Comparison of ENCODE assay signal across 9 cellular contexts in the genomic region with DNA sequence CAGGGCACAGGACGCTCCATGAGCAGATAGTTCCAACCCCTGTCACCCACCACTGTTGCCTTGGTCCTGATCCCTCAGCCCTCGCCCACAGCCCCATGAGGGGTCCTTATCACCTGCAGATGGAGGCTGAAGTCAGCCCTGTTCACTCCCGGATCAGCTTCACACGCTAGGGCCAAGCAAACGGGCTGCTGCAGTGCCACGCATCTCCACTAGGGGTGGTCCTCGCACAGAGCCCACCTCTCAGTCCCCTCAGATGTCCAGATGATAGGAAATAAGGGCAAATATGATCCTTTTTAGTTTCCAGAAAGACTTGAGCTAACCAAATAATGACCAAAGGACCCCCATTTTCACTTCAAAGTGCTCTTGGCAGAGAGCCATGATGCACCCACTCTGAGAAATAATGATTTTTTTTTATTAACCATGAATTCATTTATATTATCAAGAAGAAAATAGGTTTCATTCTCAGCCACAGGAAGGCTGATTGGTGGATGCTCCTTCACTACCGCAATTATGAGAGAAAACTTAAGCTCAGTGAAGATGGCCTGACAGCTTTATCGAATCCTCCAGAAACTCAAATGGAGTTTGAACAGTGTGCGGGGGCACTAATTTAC.
DNase-seq lines count a peak whose midpoint lies in the region; ATAC-seq, FAIRE-seq and TF ChIP-seq lines count a peak whose summit lies in the region.
"Had no signal": no experiment of that assay in that cellular context is flagged by ENCODE, and none has a peak within 500 bp of the region (broad histone marks: within the 10 kb centered on the region; RNA-seq: fewer than 3 reads in every experiment).

No MANE protein-coding gene starts in this region.

- intact Hi-C loops in sigmoid colon (cut with DNase I), result no loop called here

- no peak overlapping the region for H3K27ac ChIP-seq in WERI-Rb-1
- H3K27ac ChIP-seq in keratinocyte (ENCODE audit: control insufficient read depth, insufficient read depth, low read length), result no peak overlapping the region
- H3K27ac ChIP-seq in sigmoid colon, result no peak overlapping the region

- no peaks in the 10 kb centered on the region for H3K4me1 Mint-ChIP-seq in effector memory CD8-positive, alpha-beta T cell (ENCODE audit: low read depth in 2 of 2)
- H3K4me1 Mint-ChIP-seq: stimulated activated effector memory CD8-positive, alpha-beta T cell treated with anti-CD3 and anti-CD28 coated beads, Interleukin-12 subunit alpha, Interleukin-12 subunit beta, amount 100 ng/mL, for 72 hours had no signal

- no peaks in the 10 kb centered on the region for H3K27me3 ChIP-seq in WERI-Rb-1 (ENCODE audit: insufficient read depth, low read depth, severe bottlenecking)
- H3K27me3 ChIP-seq in keratinocyte (ENCODE audit: control insufficient read depth, extremely low read depth, insufficient read depth, low read length), result peaks cover 4% of the 10 kb centered on the region
- H3K27me3 ChIP-seq in sigmoid colon, result no peaks in the 10 kb centered on the region

- no peaks in the 10 kb centered on the region for H3K9me3 ChIP-seq in WERI-Rb-1 (ENCODE audit: severe bottlenecking)
- H3K9me3 ChIP-seq in keratinocyte (ENCODE audit: control insufficient read depth, low read depth, low read length), result no peaks in the 10 kb centered on the region
- H3K9me3 ChIP-seq in sigmoid colon, result no peaks in the 10 kb centered on the region

- H3K36me3 Mint-ChIP-seq in effector memory CD8-positive, alpha-beta T cell (ENCODE audit: insufficient read depth), result no peaks in the 10 kb centered on the region
- H3K36me3 Mint-ChIP-seq: stimulated activated effector memory CD8-positive, alpha-beta T cell treated with anti-CD3 and anti-CD28 coated beads, Interleukin-12 subunit alpha, Interleukin-12 subunit beta, amount 100 ng/mL, for 72 hours had no signal

- no peak overlapping the region for H3K9ac ChIP-seq in keratinocyte (ENCODE audit: control insufficient read depth, extremely low read depth, insufficient read depth, low read length)

- dilution Hi-C loops in keratinocyte (cut with MboI; ENCODE audit: extremely low pct_ligation_motif_present, low sequenced_read_pairs), result no loop called here

- no peak for TF ChIP-seq EP300 in sigmoid colon (IDR thresholded peaks at IDR 0.05)

- no peak for TF ChIP-seq POLR2A in sigmoid colon (IDR thresholded peaks at IDR 0.05)

- no peaks in the 10 kb centered on the region for H3K4me1 ChIP-seq in keratinocyte (ENCODE audit: control insufficient read depth, extremely low read depth, insufficient read depth, low read length)
- no peaks in the 10 kb centered on the region for H3K4me1 ChIP-seq in sigmoid colon

- no peak overlapping the region for H3K27ac Mint-ChIP-seq in effector memory CD8-positive, alpha-beta T cell
- H3K27ac Mint-ChIP-seq: stimulated activated effector memory CD8-positive, alpha-beta T cell treated with anti-CD3 and anti-CD28 coated beads, Interleukin-12 subunit alpha, Interleukin-12 subunit beta, amount 100 ng/mL, for 72 hours had no signal

- H2AFZ ChIP-seq in keratinocyte (ENCODE audit: control insufficient read depth, low read length), result no peak overlapping the region

- no peak overlapping the region for H3K4me3 Mint-ChIP-seq in effector memory CD8-positive, alpha-beta T cell
- H3K4me3 Mint-ChIP-seq: stimulated activated effector memory CD8-positive, alpha-beta T cell treated with anti-CD3 and anti-CD28 coated beads, Interleukin-12 subunit alpha, Interleukin-12 subunit beta, amount 100 ng/mL, for 72 hours had no signal

- H3K36me3 ChIP-seq in WERI-Rb-1 (no peaks in the 10 kb centered on the region), keratinocyte (ENCODE audit: control insufficient read depth in 2 of 2, extremely low read depth in 1 of 2, insufficient read depth in 2 of 2, low read length in 2 of 2) (no peaks in the 10 kb centered on the region), sigmoid colon (no peaks in the 10 kb centered on the region)

- peak; percentile 74 for ATAC-seq in GM18519 (IDR thresholded peaks at IDR 0.05; ENCODE audit: low FRiP score, unreplicated experiment)
- peak; percentile 94 for ATAC-seq in HG03103 (IDR thresholded peaks at IDR 0.05; ENCODE audit: low read depth, unreplicated experiment)
- ATAC-seq in effector memory CD8-positive, alpha-beta T cell (replicated peaks), result no peak
- ATAC-seq: stimulated activated effector memory CD8-positive, alpha-beta T cell treated with anti-CD3 and anti-CD28 coated beads, Interleukin-12 subunit alpha, Interleukin-12 subunit beta, amount 100 ng/mL, for 72 hours had no signal

- H3K9me1 ChIP-seq in keratinocyte (ENCODE audit: control insufficient read depth, extremely low read depth, insufficient read depth, low read length), result no peaks in the 10 kb centered on the region

- no peak overlapping the region for H3K4me2 ChIP-seq in keratinocyte (ENCODE audit: control insufficient read depth, extremely low read depth, insufficient read depth, low read depth, low read length)

- no peaks in the 10 kb centered on the region for H3K79me2 ChIP-seq in keratinocyte (ENCODE audit: control insufficient read depth, insufficient read depth, low read length)

- 61 to 82% methylated on average over 10 of the region's 10 CpGs for WGBS in sigmoid colon, 2 donors

- peak; percentile 57 for TF ChIP-seq CTCF in AG10803 (conservative IDR thresholded peaks at IDR 0.05; ENCODE audit: low read length)
- peak; percentile 99 for TF ChIP-seq CTCF in WERI-Rb-1 (IDR thresholded peaks at IDR 0.05; ENCODE audit: low read depth, low read length)
- TF ChIP-seq CTCF in keratinocyte (optimal IDR thresholded peaks at IDR 0.05 in 1 of 3, IDR thresholded peaks at IDR 0.05 in 1 of 3, conservative IDR thresholded peaks at IDR 0.05 in 1 of 3; ENCODE audit: extremely low read depth in 1 of 3, insufficient read depth in 2 of 3, low read length in 3 of 3), result peak; percentile 48 to 63 (median 56)
- TF ChIP-seq CTCF in sigmoid colon (IDR thresholded peaks at IDR 0.05), result no peak

- H4K20me1 ChIP-seq in keratinocyte (ENCODE audit: control insufficient read depth, extremely low read depth, insufficient read depth, low read length), result no peaks in the 10 kb centered on the region

- peaks cover 15 to 16% of the 10 kb centered on the region in 2 donors for H3K27me3 Mint-ChIP-seq in effector memory CD8-positive, alpha-beta T cell

- H3K9me3 Mint-ChIP-seq in effector memory CD8-positive, alpha-beta T cell, result no peaks in the 10 kb centered on the region

- DNase-seq in AG10803 (ENCODE audit: low read depth) (no peak), WERI-Rb-1 (peak; percentile 75), keratinocyte (ENCODE audit: low read depth, low spot score) (no peak), NCI-H187 (lab: John Stamatoyannopoulos, UW) (no peak), sigmoid colon (no peak)
- no peak for DNase-seq in effector memory CD8-positive, alpha-beta T cell

- H3K4me3 ChIP-seq in AG10803 (ENCODE audit: low read length) (no peak overlapping the region), WERI-Rb-1 (ENCODE audit: low read depth, low read length) (no peak overlapping the region), keratinocyte (ENCODE audit: control insufficient read depth in 2 of 3, extremely low read depth in 1 of 3, insufficient read depth in 2 of 3, low read depth in 1 of 3, low read length in 3 of 3) (no peak overlapping the region), sigmoid colon (no peak overlapping the region)

- FAIRE-seq in keratinocyte (lab: Jason Lieb, UNC), result no peak

Comparison
In these comparisons a context has a peak if more than half of its experiments do, and no peak if none do; other contexts are left out.
1. CTCF ChIP-seq: peak in AG10803 (single experiment), WERI-Rb-1 (single experiment) and keratinocyte (3 of 3); none in sigmoid colon (0 of 4).